Comparison of ENCODE assay signal across 12 cellular contexts in the genomic region with DNA sequence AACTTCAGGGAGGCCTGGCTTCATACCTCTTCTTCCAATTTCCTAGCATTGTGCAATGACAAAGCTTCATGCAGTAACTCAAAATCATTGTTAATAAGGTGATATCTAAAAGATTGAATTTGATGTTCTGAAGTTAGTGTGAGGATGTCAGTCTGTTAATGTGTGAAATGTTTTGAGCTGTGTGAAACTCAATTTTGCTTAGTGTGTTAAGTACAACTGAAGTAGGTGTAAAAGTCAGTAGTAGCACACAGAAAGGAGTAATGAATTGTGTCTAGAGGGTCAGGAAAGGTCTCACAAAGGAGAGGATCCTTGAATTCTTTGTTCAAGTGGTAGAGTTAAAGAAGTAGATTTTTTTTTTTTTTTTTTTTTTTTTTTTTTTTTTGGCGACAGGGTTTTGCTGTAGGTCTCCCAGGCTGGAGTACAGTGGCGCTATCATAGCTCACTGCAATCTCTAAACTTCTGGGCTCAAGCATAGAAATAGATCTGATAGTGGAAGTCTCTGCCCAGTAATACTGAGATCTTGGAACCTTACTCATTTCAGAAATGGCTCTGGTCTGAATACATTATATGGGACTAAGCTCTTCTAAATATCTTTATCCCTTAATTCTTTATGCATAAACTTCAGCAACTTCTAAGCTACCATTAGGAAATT.
DNase-seq lines count a peak whose midpoint lies in the region; ATAC-seq, FAIRE-seq and TF ChIP-seq lines count a peak whose summit lies in the region.
"Had no signal": no experiment of that assay in that cellular context is flagged by ENCODE, and none has a peak within 500 bp of the region (broad histone marks: within the 10 kb centered on the region; RNA-seq: fewer than 3 reads in every experiment).

No MANE protein-coding gene starts in this region.

- peaks cover 43% of the 10 kb centered on the region for H3K4me1 Mint-ChIP-seq in activated T-helper 17 cell treated with anti-CD3 and anti-CD28 coated beads, Interleukin-2, amount 50 U/mL, for 72 hours

- H3K27ac ChIP-seq in vagina, result no peak overlapping the region

- peaks cover 6% of the 10 kb centered on the region for H3K4me1 ChIP-seq in vagina

- no peak for TF ChIP-seq POLR2A in vagina (IDR thresholded peaks at IDR 0.05)

- intact Hi-C loops in vagina (cut with DNase I) (no loop called here), left colon (cut with DNase I, micrococcal nuclease) (no loop called here)

- H3K9me3 ChIP-seq in vagina, result no peaks in the 10 kb centered on the region

- no peak overlapping the region for H3K27ac Mint-ChIP-seq in activated T-helper 17 cell treated with anti-CD3 and anti-CD28 coated beads, Interleukin-2, amount 50 U/mL, for 72 hours

- peaks cover 29% of the 10 kb centered on the region for H3K36me3 Mint-ChIP-seq in activated T-helper 17 cell treated with anti-CD3 and anti-CD28 coated beads, Interleukin-2, amount 50 U/mL, for 72 hours (ENCODE audit: low read depth)

- no peaks in the 10 kb centered on the region for H3K9me3 Mint-ChIP-seq in activated T-helper 17 cell treated with anti-CD3 and anti-CD28 coated beads, Interleukin-2, amount 50 U/mL, for 72 hours
- H3K9me3 Mint-ChIP-seq: T-cell had no signal

- no peak for DNase-seq in GM18507 (ENCODE audit: extremely low spot score, insufficient read length, low read depth)
- no peak for DNase-seq in vagina (ENCODE audit: extremely low spot score in 2 of 2)
- no peak for DNase-seq in DMS79 (lab: John Stamatoyannopoulos, UW)
- DNase-seq in left colon, result no peak
- no peak for DNase-seq in NCI-H2081 treated with DMSO at 0.1 percent for 48 hours (lab: John Stamatoyannopoulos, UW)
- DNase-seq: activated effector memory CD4-positive, alpha-beta T cell treated with anti-CD3 and anti-CD28 coated beads, Interleukin-2, amount 50 U/mL, for 16 hours; DND-41; NCI-H2171; T-cell had no signal

- TF ChIP-seq CTCF in vagina (IDR thresholded peaks at IDR 0.05), result no peak

- no peaks in the 10 kb centered on the region for H3K36me3 ChIP-seq in vagina

- H3K27me3 ChIP-seq in vagina, result no peaks in the 10 kb centered on the region

- H3K4me3 ChIP-seq in vagina, result no peak overlapping the region

- FAIRE-seq in GM18507 (lab: Jason Lieb, UNC), result peak; percentile 89

- peak; percentile 86 for ATAC-seq in GM21360 (IDR thresholded peaks at IDR 0.05; ENCODE audit: unreplicated experiment)
- peak; percentile 68 for ATAC-seq in HG03060 (IDR thresholded peaks at IDR 0.05; ENCODE audit: low read depth, unreplicated experiment)
- peak; percentile 95 for ATAC-seq in activated T-helper 17 cell treated with anti-CD3 and anti-CD28 coated beads, Interleukin-2, amount 50 U/mL, for 72 hours (replicated peaks)
- ATAC-seq in left colon, result no peak
- ATAC-seq: T-cell had no signal

- no peaks in the 10 kb centered on the region for H3K27me3 Mint-ChIP-seq in activated T-helper 17 cell treated with anti-CD3 and anti-CD28 coated beads, Interleukin-2, amount 50 U/mL, for 72 hours
- H3K27me3 Mint-ChIP-seq: T-cell had no signal

- peak overlapping the region; percentile 2 for H3K4me3 Mint-ChIP-seq in activated T-helper 17 cell treated with anti-CD3 and anti-CD28 coated beads, Interleukin-2, amount 50 U/mL, for 72 hours
- H3K4me3 Mint-ChIP-seq: T-cell had no signal
